Comparison of ENCODE assay signal across 8 cellular contexts in genomic region chr5:88732181-88732633, GRCh38.
DNase-seq lines count a peak whose midpoint lies in the region; ATAC-seq and TF ChIP-seq lines count a peak whose summit lies in the region.

No MANE protein-coding gene starts in this region.

- DNase-seq in brain microvascular endothelial cell (peak; percentile 91), NCI-H345 (lab: John Stamatoyannopoulos, UW) (no peak)
- no peak for DNase-seq in activated CD4-positive, CD25-positive, alpha-beta regulatory T cell treated with anti-CD3 and anti-CD28 coated beads, Interleukin-2, amount 50 U/mL, for 72 hours
- DNase-seq in stimulated activated CD4-positive, alpha-beta T cell treated with anti-CD3 and anti-CD28 coated beads, Interleukin-12 subunit alpha, Interleukin-12 subunit beta, amount 100 ng/mL, for 4 hours = no peak

- H3K9ac ChIP-seq in BLaER1 = peak overlapping the region; percentile 34; the same call in 1 of the 2 replicates

- H3K36me3 ChIP-seq in BLaER1 (peaks cover 68% of the 10 kb centered on the region), brain microvascular endothelial cell (replicated peaks) (no peaks in the 10 kb centered on the region), neutrophil (no peaks in the 10 kb centered on the region)

- H3K4me1 ChIP-seq in BLaER1 (peaks cover 59% of the 10 kb centered on the region), neutrophil (ENCODE audit: control insufficient read depth in 1 of 2, insufficient read depth in 1 of 2, low read depth in 1 of 2, low read length in 1 of 2) (peaks cover 18 to 29% of the 10 kb centered on the region in 2 experiments)

- H4K20me1 ChIP-seq in BLaER1 = peaks cover 98% of the 10 kb centered on the region

- H3K27me3 ChIP-seq in BLaER1 (no peaks in the 10 kb centered on the region), brain microvascular endothelial cell (replicated peaks) (no peaks in the 10 kb centered on the region), neutrophil (no peaks in the 10 kb centered on the region)

- ATAC-seq in GM19463 (IDR thresholded peaks at IDR 0.05; ENCODE audit: unreplicated experiment) (peak; percentile 59), HG03460 (IDR thresholded peaks at IDR 0.05; ENCODE audit: unreplicated experiment) (peak; percentile 58)

- in situ Hi-C loops in brain microvascular endothelial cell (cut with HindIII; ENCODE audit: low pct_ligation_motif_present, low sequenced_read_pairs) = no loop called here

- peak overlapping the region; percentile 76 for H3K4me2 ChIP-seq in BLaER1

- H3K4me3 ChIP-seq in BLaER1 (no peak overlapping the region), brain microvascular endothelial cell (ENCODE audit: low read depth, low read length) (no peak overlapping the region), neutrophil (ENCODE audit: low read depth in 1 of 2, low read length in 1 of 2) (no peak overlapping the region)

- H3K27ac ChIP-seq in BLaER1 = peak overlapping the region; percentile 76
- H3K27ac ChIP-seq in brain microvascular endothelial cell = peak overlapping the region; percentile 78
- H3K27ac ChIP-seq in neutrophil = peak overlapping the region; percentile 45

- no peaks in the 10 kb centered on the region for H3K9me3 ChIP-seq in BLaER1
- H3K9me3 ChIP-seq in neutrophil = no peaks in the 10 kb centered on the region

- TF ChIP-seq CTCF in brain microvascular endothelial cell (IDR thresholded peaks at IDR 0.05; ENCODE audit: low read depth, low read length, missing control alignments) (no peak), neutrophil (IDR thresholded peaks at IDR 0.05) (peak; percentile 28)
